ENCODE assay signal across 8 cellular contexts in the genomic region with DNA sequence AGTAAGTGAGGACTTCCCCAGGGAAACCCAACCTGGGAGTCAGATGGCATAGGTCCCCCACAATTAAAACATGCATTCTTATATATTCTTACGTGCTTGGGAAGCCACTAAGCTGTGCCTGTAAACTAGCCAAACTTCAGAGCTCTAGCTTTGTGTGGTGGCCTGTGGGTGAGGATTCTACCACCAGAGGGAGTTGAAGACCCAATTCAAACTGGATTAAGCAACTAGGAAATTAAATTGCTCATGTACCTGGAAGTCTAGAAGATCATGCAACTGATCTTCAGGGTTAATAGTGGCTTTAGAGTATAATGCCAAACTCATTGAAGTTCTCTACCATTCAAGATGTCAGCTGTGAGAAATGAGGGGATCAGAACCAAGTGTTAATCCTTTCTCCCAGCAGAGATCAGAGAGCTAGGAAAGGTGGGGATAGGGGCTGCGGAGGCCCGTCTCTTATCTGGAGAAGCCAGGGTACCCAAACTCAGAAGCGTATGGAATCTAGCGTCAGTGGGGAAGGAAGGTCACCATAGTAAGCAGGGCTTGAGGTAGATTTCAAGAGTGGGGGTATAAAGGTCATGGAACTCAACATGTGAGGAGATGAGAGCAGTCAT. TPM values are rescaled to one million over a fixed set of nuclear protein-coding genes. Genes with fewer than 3 reads are reported as not detected.
DNase-seq lines count a peak whose midpoint lies in the region; ATAC-seq, FAIRE-seq and TF ChIP-seq lines count a peak whose summit lies in the region.

No MANE protein-coding gene starts in this region.

- no peaks in the 10 kb centered on the region for H3K27me3 ChIP-seq in sigmoid colon

- peak; percentile 48 for FAIRE-seq in GM19239 (lab: Jason Lieb, UNC)

- H3K4me1 ChIP-seq in sigmoid colon, result no peaks in the 10 kb centered on the region

- H3K4me3 ChIP-seq in AG10803 (ENCODE audit: low read length), result no peak overlapping the region
- H3K4me3 ChIP-seq in sigmoid colon, result no peak overlapping the region

- H3K27ac ChIP-seq in sigmoid colon, result no peak overlapping the region

- TF ChIP-seq CTCF in AG10803 (conservative IDR thresholded peaks at IDR 0.05; ENCODE audit: low read length) (peak; percentile 87), sigmoid colon (IDR thresholded peaks at IDR 0.05) (peak in 1 of 4 experiments; percentile 10)

- intact Hi-C loops in sigmoid colon (cut with DNase I), result loop anchor here (5.0 kb wide), 1 partner anchor 413 kb away; no protein-coding TSS in a partner anchor

- ATAC-seq in GM18519 (IDR thresholded peaks at IDR 0.05; ENCODE audit: low FRiP score, unreplicated experiment), result no peak
- ATAC-seq in HG02642 (IDR thresholded peaks at IDR 0.05; ENCODE audit: poor library complexity, unreplicated experiment), result no peak

- no peaks in the 10 kb centered on the region for H3K9me3 ChIP-seq in sigmoid colon

- no peak for TF ChIP-seq POLR2A in sigmoid colon (IDR thresholded peaks at IDR 0.05)

- WGBS in sigmoid colon, 2 donors, result 74 to 79% methylated on average over 5 of the region's 5 CpGs

- DNase-seq in AG10803 (ENCODE audit: low read depth), result peak; percentile 60
- no peak for DNase-seq in GM19239 (ENCODE audit: insufficient read length, low spot score)
- peak; percentile 51 for DNase-seq in NCI-H460 (ENCODE audit: extremely low read depth, low read depth)
- DNase-seq in dermis blood vessel endothelial cell, result peak; percentile 81
- DNase-seq in myocyte (ENCODE audit: low read depth), result peak; percentile 51
- no peak for DNase-seq in sigmoid colon

- no peak for TF ChIP-seq EP300 in sigmoid colon (IDR thresholded peaks at IDR 0.05)

- no peaks in the 10 kb centered on the region for H3K36me3 ChIP-seq in sigmoid colon

RNA-seq across cellular contexts. Expression of a gene that starts 53.2 kb away (rescaled TPM):
- total RNA-seq in NCI-H460 (2014; rRNA removed; shearing (Covaris generic)), result 0.09 and 0.12 TPM in 2 replicates
- 0.06 and 0.88 TPM in 2 replicates for polyA plus RNA-seq in NCI-H460 (2014; cell fraction: nucleus; rRNA removed)
- total RNA-seq in dermis blood vessel endothelial cell (15.8 and 21.4 TPM in 2 replicates), myocyte (1.7 and 2.1 TPM in 2 replicates), sigmoid colon (1 to 10 TPM; 1.9 to 8.2 (median 3.5) TPM)
- 0.68 TPM for polyA plus RNA-seq in myocyte (2012)
- polyA plus RNA-seq in sigmoid colon, result under 1 TPM in 1 of 3 donors, not detected in 2; 0.58 TPM

Comparison
In these comparisons a context has a peak if more than half of its experiments do, and no peak if none do; other contexts are left out.
1. DNase-seq: peak in AG10803 (single experiment), NCI-H460 (single experiment), dermis blood vessel endothelial cell (single experiment) and myocyte (single experiment); none in GM19239 (single experiment) and sigmoid colon (single experiment).